8 cellular contexts compared by ENCODE assay signal in the genomic region with DNA sequence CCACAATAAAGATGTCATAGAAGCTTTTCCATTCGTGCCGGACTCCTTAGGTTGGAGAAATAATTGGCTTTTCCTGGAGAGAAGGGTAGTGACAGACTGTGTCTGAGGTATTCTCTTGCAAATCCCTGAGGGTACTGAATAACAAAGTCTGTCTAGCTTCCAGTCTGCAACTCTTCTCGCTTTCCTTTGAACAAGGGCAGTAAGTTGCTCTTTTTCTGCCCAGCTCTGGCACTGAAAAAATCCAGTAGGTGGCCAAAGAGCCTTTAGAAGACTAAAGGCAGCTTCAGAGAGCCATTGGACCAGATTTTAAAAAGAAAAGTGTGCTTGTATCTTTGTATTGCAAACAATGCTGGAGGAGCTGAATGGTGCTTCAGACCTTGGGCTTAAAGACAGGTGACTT. TPM values are rescaled to one million over a fixed set of nuclear protein-coding genes. Genes with fewer than 3 reads are reported as not detected.
DNase-seq lines count a peak whose midpoint lies in the region; ATAC-seq, FAIRE-seq and TF ChIP-seq lines count a peak whose summit lies in the region.

No MANE protein-coding gene starts in this region.

- peak overlapping the region; percentile 21 for H3K4me3 ChIP-seq in CD8-positive, alpha-beta memory T cell (ENCODE audit: low read length)
- H3K4me3 ChIP-seq in keratinocyte (ENCODE audit: control insufficient read depth in 2 of 3, extremely low read depth in 1 of 3, insufficient read depth in 2 of 3, low read depth in 1 of 3, low read length in 3 of 3) (peak overlapping the region in 1 of 3 experiments; percentile 41), tibial nerve (peak overlapping the region; percentile 7 to 45 (median 24))

- POLR2A ChIA-PET in CD8-positive, alpha-beta memory T cell (lab: Charles Lee): interaction anchor here (1.2 to 2.9 kb wide), 4 partner anchors 13 to 25 kb away, joined by 3 to 15 read pairs (median 7); a partner anchor contains a TSS
- POLR2A ChIA-PET in activated CD8-positive, alpha-beta T cell treated with anti-CD3 and anti-CD28 coated beads, Interleukin-2, amount 10 ng/mL, durations not matched to agents 7 days and 5 days (lab: Charles Lee): interaction anchor here (0.6 to 1.5 kb wide), 5 partner anchors 21 to 187 kb away, joined by 3 to 6 read pairs (median 5); a partner anchor contains a TSS

- 22% methylated on average over 3 of the region's 3 CpGs for WGBS in tibial nerve, 2 donors

- H3K4me3 Mint-ChIP-seq in CD8-positive, alpha-beta memory T cell: peak overlapping the region; percentile 68 to 92 (median 84)
- H3K4me3 Mint-ChIP-seq in activated CD8-positive, alpha-beta T cell treated with anti-CD3 and anti-CD28 coated beads, Interleukin-2, amount 10 ng/mL, durations not matched to agents 7 days and 5 days: peak overlapping the region; percentile 57

- TF ChIP-seq POLR2A in tibial nerve (IDR thresholded peaks at IDR 0.05): no peak

- H3K27me3 ChIP-seq in CD8-positive, alpha-beta memory T cell (ENCODE audit: insufficient read depth, low read length, poor library complexity, severe bottlenecking): no peaks in the 10 kb centered on the region
- no peaks in the 10 kb centered on the region for H3K27me3 ChIP-seq in keratinocyte (ENCODE audit: control insufficient read depth, extremely low read depth, insufficient read depth, low read length)
- H3K27me3 ChIP-seq in tibial nerve: no peaks in the 10 kb centered on the region

- CTCF ChIA-PET in CD8-positive, alpha-beta memory T cell (lab: Charles Lee): interaction anchor here (1.1 to 3.2 kb wide), 9 partner anchors 10 to 328 kb away, joined by 3 to 18 read pairs (median 5); a partner anchor contains a TSS
- CTCF ChIA-PET in activated CD8-positive, alpha-beta T cell treated with anti-CD3 and anti-CD28 coated beads, Interleukin-2, amount 10 ng/mL, durations not matched to agents 7 days and 5 days (lab: Charles Lee): interaction anchor here (0.9 to 3.5 kb wide), 11 partner anchors 10 to 410 kb away, joined by 3 to 39 read pairs (median 4); a partner anchor contains a TSS

- intact Hi-C loops in posterior vena cava (cut with DNase I): no loop called here

- no peaks in the 10 kb centered on the region for H3K79me2 ChIP-seq in keratinocyte (ENCODE audit: control insufficient read depth, insufficient read depth, low read length)

- ATAC-seq in HG02678 (IDR thresholded peaks at IDR 0.05; ENCODE audit: unreplicated experiment): peak; percentile 13
- ATAC-seq in activated CD8-positive, alpha-beta T cell treated with anti-CD3 and anti-CD28 coated beads, Interleukin-2, amount 10 ng/mL, durations not matched to agents 7 days and 5 days: peak; percentile 20
- no peak for ATAC-seq in GM21528 (IDR thresholded peaks at IDR 0.05; ENCODE audit: low FRiP score, unreplicated experiment)

- TF ChIP-seq CTCF in keratinocyte (optimal IDR thresholded peaks at IDR 0.05 in 1 of 3, IDR thresholded peaks at IDR 0.05 in 1 of 3, conservative IDR thresholded peaks at IDR 0.05 in 1 of 3; ENCODE audit: extremely low read depth in 1 of 3, insufficient read depth in 2 of 3, low read length in 3 of 3) (no peak), tibial nerve (IDR thresholded peaks at IDR 0.05) (peak in 3 of 5 experiments; percentile 19 to 30 (median 19))

- peak overlapping the region; percentile 66 for H3K4me2 ChIP-seq in keratinocyte (ENCODE audit: control insufficient read depth, extremely low read depth, insufficient read depth, low read depth, low read length)

- DNase-seq in CD8-positive, alpha-beta memory T cell: no peak
- DNase-seq in activated CD8-positive, alpha-beta T cell treated with anti-CD3 and anti-CD28 coated beads, Interleukin-2, amount 10 ng/mL, durations not matched to agents 7 days and 5 days: no peak
- no peak for DNase-seq in keratinocyte (ENCODE audit: low read depth, low spot score)
- no peak for DNase-seq in tibial nerve (ENCODE audit: low spot score in 2 of 2)
- DNase-seq in posterior vena cava (ENCODE audit: low spot score): no peak
- no peak for DNase-seq in DMS114 treated with DMSO at 0.1 percent for 48 hours (lab: John Stamatoyannopoulos, UW; ENCODE audit: unreplicated experiment)

- H3K27ac ChIP-seq in CD8-positive, alpha-beta memory T cell (ENCODE audit: low read depth, low read length): no peak overlapping the region
- no peak overlapping the region for H3K27ac ChIP-seq in keratinocyte (ENCODE audit: control insufficient read depth, insufficient read depth, low read length)
- peak overlapping the region; percentile 35 to 73 (median 66) for H3K27ac ChIP-seq in tibial nerve

- peaks cover 24 to 28% (median 26%) of the 10 kb centered on the region in 3 donors for H3K4me1 Mint-ChIP-seq in CD8-positive, alpha-beta memory T cell
- H3K4me1 Mint-ChIP-seq in activated CD8-positive, alpha-beta T cell treated with anti-CD3 and anti-CD28 coated beads, Interleukin-2, amount 10 ng/mL, durations not matched to agents 7 days and 5 days (ENCODE audit: low read depth): peaks cover 32% of the 10 kb centered on the region

- no peak overlapping the region for H3K9ac ChIP-seq in keratinocyte (ENCODE audit: control insufficient read depth, extremely low read depth, insufficient read depth, low read length)

- peaks cover 26% of the 10 kb centered on the region for H3K4me1 ChIP-seq in CD8-positive, alpha-beta memory T cell (ENCODE audit: insufficient read depth, low read length)
- peaks cover 5% of the 10 kb centered on the region for H3K4me1 ChIP-seq in keratinocyte (ENCODE audit: control insufficient read depth, extremely low read depth, insufficient read depth, low read length)
- peaks cover 0 to 24% (median 14%) of the 10 kb centered on the region in 4 donors for H3K4me1 ChIP-seq in tibial nerve

- no peaks in the 10 kb centered on the region for H3K9me1 ChIP-seq in keratinocyte (ENCODE audit: control insufficient read depth, extremely low read depth, insufficient read depth, low read length)

- dilution Hi-C loops in keratinocyte (cut with MboI; ENCODE audit: extremely low pct_ligation_motif_present, low sequenced_read_pairs): no loop called here

- peaks cover 0 to 2% (median 0%) of the 10 kb centered on the region in 3 donors for H3K36me3 Mint-ChIP-seq in CD8-positive, alpha-beta memory T cell
- H3K36me3 Mint-ChIP-seq in activated CD8-positive, alpha-beta T cell treated with anti-CD3 and anti-CD28 coated beads, Interleukin-2, amount 10 ng/mL, durations not matched to agents 7 days and 5 days (ENCODE audit: low read depth): no peaks in the 10 kb centered on the region

- H3K27ac Mint-ChIP-seq in CD8-positive, alpha-beta memory T cell: peak overlapping the region; percentile 62 to 97 (median 86)
- H3K27ac Mint-ChIP-seq in activated CD8-positive, alpha-beta T cell treated with anti-CD3 and anti-CD28 coated beads, Interleukin-2, amount 10 ng/mL, durations not matched to agents 7 days and 5 days: peak overlapping the region; percentile 80

- no peaks in the 10 kb centered on the region for H3K27me3 Mint-ChIP-seq in CD8-positive, alpha-beta memory T cell
- H3K27me3 Mint-ChIP-seq in activated CD8-positive, alpha-beta T cell treated with anti-CD3 and anti-CD28 coated beads, Interleukin-2, amount 10 ng/mL, durations not matched to agents 7 days and 5 days (ENCODE audit: low read depth): peaks cover 14% of the 10 kb centered on the region

- H3K9me3 ChIP-seq in CD8-positive, alpha-beta memory T cell (ENCODE audit: low read length): no peaks in the 10 kb centered on the region
- H3K9me3 ChIP-seq in keratinocyte (ENCODE audit: control insufficient read depth, low read depth, low read length): no peaks in the 10 kb centered on the region
- no peaks in the 10 kb centered on the region for H3K9me3 ChIP-seq in tibial nerve

- no peaks in the 10 kb centered on the region for H3K9me3 Mint-ChIP-seq in CD8-positive, alpha-beta memory T cell
- no peaks in the 10 kb centered on the region for H3K9me3 Mint-ChIP-seq in activated CD8-positive, alpha-beta T cell treated with anti-CD3 and anti-CD28 coated beads, Interleukin-2, amount 10 ng/mL, durations not matched to agents 7 days and 5 days (ENCODE audit: insufficient read depth)

- no peak for TF ChIP-seq EP300 in tibial nerve (IDR thresholded peaks at IDR 0.05)

- no peak for FAIRE-seq in keratinocyte (lab: Jason Lieb, UNC)

- H2AFZ ChIP-seq in keratinocyte (ENCODE audit: control insufficient read depth, low read length): peak overlapping the region; percentile 53

- H3K36me3 ChIP-seq in CD8-positive, alpha-beta memory T cell (ENCODE audit: insufficient read depth, low read length): no peaks in the 10 kb centered on the region
- H3K36me3 ChIP-seq in keratinocyte (ENCODE audit: control insufficient read depth in 2 of 2, extremely low read depth in 1 of 2, insufficient read depth in 2 of 2, low read length in 2 of 2) (no peaks in the 10 kb centered on the region), tibial nerve (no peaks in the 10 kb centered on the region)

- H4K20me1 ChIP-seq in keratinocyte (ENCODE audit: control insufficient read depth, extremely low read depth, insufficient read depth, low read length): no peaks in the 10 kb centered on the region

RNA-seq across cellular contexts. Expression of a gene that starts 20.7 kb away (rescaled TPM):
- 10 to 100 TPM; 17.7 to 18.7 TPM for total RNA-seq in CD8-positive, alpha-beta memory T cell
- polyA plus RNA-seq in CD8-positive, alpha-beta memory T cell: 8.5 TPM
- 10 to 100 TPM; 27.5 to 29.0 TPM for total RNA-seq in activated CD8-positive, alpha-beta T cell treated with anti-CD3 and anti-CD28 coated beads, Interleukin-2, amount 10 ng/mL, durations not matched to agents 7 days and 5 days
- 4.3 to 6.2 TPM (median 6.1 TPM) in 3 replicates for polyA plus RNA-seq in keratinocyte
- polyA plus RNA-seq in keratinocyte (2011; ENCODE audit: low read depth): 5.6 TPM
- 4.7 and 5.5 TPM in 2 replicates for polyA plus RNA-seq in keratinocyte (2011; cell fraction: cytosol; rRNA removed)
- polyA plus RNA-seq in keratinocyte (2011; cell fraction: nucleus; rRNA removed): 30.5 and 34.2 TPM in 2 replicates
- polyA plus RNA-seq in keratinocyte (2012; ENCODE audit: low replicate concordance): 10.6 and 17.1 TPM in 2 replicates
- polyA minus RNA-seq in keratinocyte: 35.4 to 71.6 TPM (median 38.5 TPM) in 3 replicates
- 20.1 TPM for polyA minus RNA-seq in keratinocyte (2011; cell fraction: cytosol; rRNA and poly(A)+ RNA removed)
- polyA minus RNA-seq in keratinocyte (2011; cell fraction: nucleus; rRNA and poly(A)+ RNA removed): 43.5 and 68.8 TPM in 2 replicates
- total RNA-seq in tibial nerve: 10 to 100 TPM; 32.3 to 61.5 (median 36.3) TPM
- total RNA-seq in posterior vena cava: 10 to 100 TPM; 28.8 to 31.8 TPM

Comparison
In these comparisons a context has a peak if more than half of its experiments do, and no peak if none do; other contexts are left out.
1. H3K27ac ChIP-seq: peak in tibial nerve (4 of 4); none in CD8-positive, alpha-beta memory T cell (single experiment) and keratinocyte (single experiment).
2. CTCF ChIP-seq: peak in tibial nerve (3 of 5); none in keratinocyte (0 of 3).